Comparison of ENCODE assay signal across 1 cellular context in genomic region chr12:31004666-31005065, GRCh38.
TF ChIP-seq lines count a peak whose summit lies in the region.

No MANE protein-coding gene starts in this region.

TF ChIP-seq in GM23338, 12 proteins besides CTCF, POLR2A, EP300 and RAD21:
- TF ChIP-seq EZH2phosphoT487 (IDR thresholded peaks at IDR 0.05; ENCODE audit: unreplicated experiment), result no peak
- TF ChIP-seq REST (IDR thresholded peaks at IDR 0.05; ENCODE audit: unreplicated experiment), result no peak
- TF ChIP-seq CREB1 (CRISPR knock-in tag; IDR thresholded peaks at IDR 0.05; ENCODE audit: low read depth), result no peak
- TF ChIP-seq ZNF331 (CRISPR knock-in tag; IDR thresholded peaks at IDR 0.05; ENCODE audit: low read depth), result no peak
- no peak for TF ChIP-seq JUNB (IDR thresholded peaks at IDR 0.05; ENCODE audit: unreplicated experiment)
